In genomic region chrX:154672084-154672483, GRCh38 we compare ENCODE assay signal across 20 cellular contexts. TPM values are rescaled to one million over a fixed set of nuclear protein-coding genes. Genes with fewer than 3 reads are reported as not detected.
"Had no signal": no experiment of that assay in that cellular context is flagged by ENCODE, and none has a peak within 500 bp of the region (broad histone marks: within the 10 kb centered on the region; RNA-seq: fewer than 3 reads in every experiment).

No MANE protein-coding gene starts in this region.

RNA-seq across cellular contexts. Expression of gene CTAG2, which starts 18.7 kb away (rescaled TPM):
- total RNA-seq: activated naive CD4-positive, alpha-beta T cell treated with anti-CD3 and anti-CD28 coated beads for 36 hours; activated naive CD4-positive, alpha-beta T cell treated with anti-CD3 and anti-CD28 coated beads, Interleukin-2, amount 50 U/mL, for 72 hours; activated T-cell treated with anti-CD3 and anti-CD28 coated beads, Interleukin-2, amount 50 U/mL, for 72 hours; activated T-helper 1 cell treated with anti-CD3 and anti-CD28 coated beads, Interleukin-12 subunit alpha, Interleukin-12 subunit beta, Interleukin-2, Interleukin-4 antibody, amounts not matched to agents 30 ng/mL and 10 ng/mL and 1 ng/mL, durations not matched to agents 14 hours and 24 hours and 36 hours; activated T-helper 17 cell treated with anti-CD3 and anti-CD28 coated beads, Interleukin-2, amount 50 U/mL, for 72 hours; activated T-helper 2 cell treated with anti-CD3 and anti-CD28 coated beads, Interferon-gamma antibody, Interleukin-2, Interleukin-4, amounts not matched to agents 10 μg/mL and 5 μg/mL and 100 μg/mL, durations not matched to agents 14 hours and 24 hours and 36 hours; aorta; ascending aorta; astrocyte; body of pancreas; breast epithelium; bronchial epithelial cell; cardiac muscle cell; cardiac septum; cerebellum; chondrocyte had no signal
- polyA plus RNA-seq: cardiac muscle cell had no signal

RNA-seq across cellular contexts. Expression of gene CTAG1B, which starts 53.0 kb away (rescaled TPM):
- total RNA-seq: activated naive CD4-positive, alpha-beta T cell treated with anti-CD3 and anti-CD28 coated beads for 36 hours; activated naive CD4-positive, alpha-beta T cell treated with anti-CD3 and anti-CD28 coated beads, Interleukin-2, amount 50 U/mL, for 72 hours; activated naive CD8-positive, alpha-beta T cell treated with anti-CD3 and anti-CD28 coated beads for 36 hours; activated naive CD8-positive, alpha-beta T cell treated with anti-CD3 and anti-CD28 coated beads, Interleukin-2, amount 10 ng/mL, durations not matched to agents 7 days and 5 days; activated T-cell treated with anti-CD3 and anti-CD28 coated beads, Interleukin-2, amount 50 U/mL, for 4 hours; activated T-cell treated with anti-CD3 and anti-CD28 coated beads, Interleukin-2, amount 50 U/mL, for 72 hours; activated T-helper 1 cell treated with anti-CD3 and anti-CD28 coated beads, Interleukin-12 subunit alpha, Interleukin-12 subunit beta, Interleukin-2, Interleukin-4 antibody, amounts not matched to agents 30 ng/mL and 10 ng/mL and 1 ng/mL, durations not matched to agents 14 hours and 24 hours and 36 hours; activated T-helper 17 cell treated with anti-CD3 and anti-CD28 coated beads, Interleukin-2, amount 50 U/mL, for 72 hours; activated T-helper 2 cell treated with anti-CD3 and anti-CD28 coated beads, Interferon-gamma antibody, Interleukin-2, Interleukin-4, amounts not matched to agents 10 μg/mL and 5 μg/mL and 100 μg/mL, durations not matched to agents 14 hours and 24 hours and 36 hours; adrenal gland; aorta; ascending aorta; astrocyte; body of pancreas; bronchial epithelial cell; cardiac muscle cell; cardiac septum; cerebellum; chondrocyte had no signal
- polyA plus RNA-seq: aorta, cardiac muscle cell had no signal
